9 cellular contexts compared by ENCODE assay signal in the genomic region with DNA sequence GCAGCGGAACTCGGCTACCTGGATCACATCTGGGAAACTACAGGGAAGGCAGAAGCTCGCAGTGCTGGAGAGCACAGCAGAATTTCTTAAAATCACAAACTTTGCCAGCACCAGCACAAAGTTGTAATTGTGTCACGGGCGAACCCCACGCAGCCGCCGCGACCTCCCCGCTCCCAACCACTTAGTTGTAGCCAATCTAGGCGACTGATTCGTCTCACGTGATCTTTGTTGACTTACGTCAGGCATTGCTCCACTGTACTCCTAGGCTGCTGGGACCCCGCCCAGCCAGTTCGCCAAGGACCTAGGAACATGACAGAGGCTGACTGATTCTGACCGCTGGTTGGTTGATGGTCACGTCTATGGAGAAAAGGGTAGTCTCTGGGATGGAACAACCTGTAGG. TPM values are rescaled to one million over a fixed set of nuclear protein-coding genes. Genes with fewer than 3 reads are reported as not detected.
A peak's percentile ranks its signal among the peaks of the same experiment; 100 is the strongest.
DNase-seq lines count a peak whose midpoint lies in the region; ATAC-seq and TF ChIP-seq lines count a peak whose summit lies in the region.
"Had no signal": no experiment of that assay in that cellular context is flagged by ENCODE, and none has a peak within 500 bp of the region (broad histone marks: within the 10 kb centered on the region; RNA-seq: fewer than 3 reads in every experiment).

A gene (minus strand): TSS at position 206 of the 400 bp plus-strand sequence. CDS start 368 bp downstream, outside the sequence.

- no peaks in the 10 kb centered on the region for H3K9me2 ChIP-seq in OCI-LY7 (ENCODE audit: insufficient read depth, low read length)

- H4K20me1 ChIP-seq in OCI-LY7 (ENCODE audit: insufficient read depth, low read length), result no peaks in the 10 kb centered on the region

- no peak for TF ChIP-seq CTCF in OCI-LY7 (conservative IDR thresholded peaks at IDR 0.05; ENCODE audit: low read length)
- TF ChIP-seq CTCF in nephron progenitor cell (IDR thresholded peaks at IDR 0.05), result no peak

- peaks cover 0 to 10% (median 0%) of the 10 kb centered on the region in 5 donors for H3K36me3 Mint-ChIP-seq in naive thymus-derived CD4-positive, alpha-beta T cell
- H3K36me3 Mint-ChIP-seq in nephron progenitor cell (ENCODE audit: low read depth), result no peaks in the 10 kb centered on the region

- peak within 1 kb of the TSS; percentile 83 for H3K4me3 ChIP-seq in OCI-LY7 (ENCODE audit: low read depth, low read length, poor library complexity, severe bottlenecking)
- peak within 1 kb of the TSS; percentile 95 for H3K4me3 ChIP-seq in naive thymus-derived CD4-positive, alpha-beta T cell (ENCODE audit: low read length)

- H3K27ac ChIP-seq in OCI-LY7 (ENCODE audit: low read depth, low read length, poor library complexity, severe bottlenecking), result peak within 1 kb of the TSS; percentile 79
- H3K27ac ChIP-seq in naive thymus-derived CD4-positive, alpha-beta T cell (ENCODE audit: low read depth, low read length), result peak within 1 kb of the TSS; percentile 99
- H3K27ac ChIP-seq: breast epithelium had no signal

- ATAC-seq in HG02588 (IDR thresholded peaks at IDR 0.05; ENCODE audit: unreplicated experiment) (peak; percentile 96), GM18505 (IDR thresholded peaks at IDR 0.05; ENCODE audit: unreplicated experiment) (no peak)
- peak; percentile 94 for ATAC-seq in naive thymus-derived CD4-positive, alpha-beta T cell

- no peaks in the 10 kb centered on the region for H3K27me3 ChIP-seq in naive thymus-derived CD4-positive, alpha-beta T cell (ENCODE audit: control insufficient read depth in 2 of 2, insufficient read depth in 2 of 2, low read length in 2 of 2)
- H3K27me3 ChIP-seq: breast epithelium had no signal

- peak; percentile 96 for DNase-seq in Ammon's horn (ENCODE audit: low spot score)
- peak; percentile 84 for DNase-seq in OCI-LY7 (ENCODE audit: low spot score)
- peak; percentile 94 for DNase-seq in cerebellar cortex (ENCODE audit: low spot score)
- DNase-seq in naive thymus-derived CD4-positive, alpha-beta T cell, result peak in 4 of 9 donors; percentile 38 to 84 (median 68)
- no peak for DNase-seq in nephron progenitor cell
- DNase-seq in NCI-H128 (lab: John Stamatoyannopoulos, UW; ENCODE audit: unreplicated experiment), result no peak

- peaks cover 0 to 24% (median 11%) of the 10 kb centered on the region in 7 donors for H3K4me1 Mint-ChIP-seq in naive thymus-derived CD4-positive, alpha-beta T cell
- H3K4me1 Mint-ChIP-seq in nephron progenitor cell, result no peaks in the 10 kb centered on the region

- no peaks in the 10 kb centered on the region for H3K27me3 Mint-ChIP-seq in naive thymus-derived CD4-positive, alpha-beta T cell
- H3K27me3 Mint-ChIP-seq in nephron progenitor cell (ENCODE audit: low read depth, poor library complexity), result no peaks in the 10 kb centered on the region

- BruUV-seq in OCI-LY7 (replicated peaks; lab: Mats Ljungman, UMichigan), result no TSS peak

- H3K4me2 ChIP-seq in OCI-LY7 (ENCODE audit: low read length), result peak within 1 kb of the TSS; percentile 79

- CTCF ChIA-PET in OCI-LY7 (lab: Charles Lee; ENCODE audit: unreplicated experiment), result no interaction called here
- CTCF ChIA-PET in naive thymus-derived CD4-positive, alpha-beta T cell (lab: Charles Lee), result interaction anchor here (1.0 kb wide), 1 partner anchor 63 kb away, joined by 3 read pairs; no protein-coding TSS in a partner anchor

- no peaks in the 10 kb centered on the region for H3K9me3 ChIP-seq in OCI-LY7 (ENCODE audit: low read length)
- H3K9me3 ChIP-seq in naive thymus-derived CD4-positive, alpha-beta T cell (ENCODE audit: control insufficient read depth in 2 of 3, low read length in 3 of 3), result no peaks in the 10 kb centered on the region
- H3K9me3 ChIP-seq: breast epithelium had no signal

- H3K27ac Mint-ChIP-seq in naive thymus-derived CD4-positive, alpha-beta T cell, result peak within 1 kb of the TSS in 5 of 9 donors; percentile 89 to 100 (median 94)
- no peak within 1 kb of the TSS for H3K27ac Mint-ChIP-seq in nephron progenitor cell

- H3K9me3 Mint-ChIP-seq in naive thymus-derived CD4-positive, alpha-beta T cell, result no peaks in the 10 kb centered on the region
- H3K9me3 Mint-ChIP-seq in nephron progenitor cell, result no peaks in the 10 kb centered on the region

- peaks cover 27% of the 10 kb centered on the region for H3K36me3 ChIP-seq in OCI-LY7 (ENCODE audit: insufficient read depth, low read length)
- H3K36me3 ChIP-seq in naive thymus-derived CD4-positive, alpha-beta T cell (ENCODE audit: control insufficient read depth in 2 of 3, insufficient read depth in 3 of 3, low read length in 3 of 3), result peaks cover 0 to 3% (median 0%) of the 10 kb centered on the region in 3 experiments
- H3K36me3 ChIP-seq: breast epithelium had no signal

- intact Hi-C loops in OCI-LY7 (cut with micrococcal nuclease; ENCODE audit: unreplicated experiment), result loop anchor here (5.0 to 10.0 kb wide), 2 partner anchors 115 to 573 kb away; no protein-coding TSS in a partner anchor
- intact Hi-C loops in naive thymus-derived CD4-positive, alpha-beta T cell (cut with micrococcal nuclease), result loop anchor here (1.0 to 10.0 kb wide), 9 partner anchors 8 to 862 kb away; a partner anchor contains a TSS

- peaks cover 49% of the 10 kb centered on the region for H3K79me2 ChIP-seq in OCI-LY7 (ENCODE audit: insufficient read depth, low read depth, low read length)

- peak within 1 kb of the TSS; percentile 80 for H2AFZ ChIP-seq in OCI-LY7 (ENCODE audit: low read length)

- peak within 1 kb of the TSS in 5 of 10 donors; percentile 84 to 99 (median 96) for H3K4me3 Mint-ChIP-seq in naive thymus-derived CD4-positive, alpha-beta T cell
- H3K4me3 Mint-ChIP-seq in nephron progenitor cell, result no peak within 1 kb of the TSS

- POLR2A ChIA-PET in OCI-LY7 (lab: Charles Lee), result interaction anchor here (0.6 to 1.5 kb wide), 3 partner anchors 9 to 753 kb away, joined by 3 to 4 read pairs (median 4); no protein-coding TSS in a partner anchor
- POLR2A ChIA-PET in naive thymus-derived CD4-positive, alpha-beta T cell (lab: Charles Lee), result interaction anchor here (1.0 to 2.5 kb wide), 8 partner anchors 9 to 271 kb away, joined by 3 to 25 read pairs (median 4); a partner anchor contains a TSS

- no peak for TF ChIP-seq POLR2A in GM18505 (IDR thresholded peaks at IDR 0.05; ENCODE audit: borderline replicate concordance, extremely low read depth, insufficient read depth, insufficient read length)

- peaks cover 12% of the 10 kb centered on the region for H3K4me1 ChIP-seq in OCI-LY7 (ENCODE audit: insufficient read depth, low read length, poor library complexity, severe bottlenecking)
- H3K4me1 ChIP-seq in naive thymus-derived CD4-positive, alpha-beta T cell (ENCODE audit: control insufficient read depth in 2 of 2, insufficient read depth in 2 of 2, low read length in 2 of 2), result peaks cover 4 to 6% of the 10 kb centered on the region in 2 donors
- H3K4me1 ChIP-seq: breast epithelium had no signal

RNA-seq across cellular contexts. Expression of the gene that starts here (rescaled TPM):
- total RNA-seq in OCI-LY7 (2014; rRNA removed; shearing (Covaris generic)), result 28.9 and 35.8 TPM in 2 replicates
- 36.7 and 39.2 TPM in 2 replicates for total RNA-seq in OCI-LY7 (2022)
- 100 to 1,000 TPM in 1 of 5 experiments, 10 to 100 TPM in 4; 35.1 to 135 (median 77.8) TPM for total RNA-seq in naive thymus-derived CD4-positive, alpha-beta T cell
- not detected for polyA plus RNA-seq in naive thymus-derived CD4-positive, alpha-beta T cell

Comparison
In these comparisons a context has a peak if more than half of its experiments do, and no peak if none do; other contexts are left out.
1. DNase-seq: peak in Ammon's horn (single experiment), OCI-LY7 (single experiment) and cerebellar cortex (single experiment); none in nephron progenitor cell (single experiment) and NCI-H128 (single experiment).